Comparison of ENCODE assay signal across 21 cellular contexts in the genomic region with DNA sequence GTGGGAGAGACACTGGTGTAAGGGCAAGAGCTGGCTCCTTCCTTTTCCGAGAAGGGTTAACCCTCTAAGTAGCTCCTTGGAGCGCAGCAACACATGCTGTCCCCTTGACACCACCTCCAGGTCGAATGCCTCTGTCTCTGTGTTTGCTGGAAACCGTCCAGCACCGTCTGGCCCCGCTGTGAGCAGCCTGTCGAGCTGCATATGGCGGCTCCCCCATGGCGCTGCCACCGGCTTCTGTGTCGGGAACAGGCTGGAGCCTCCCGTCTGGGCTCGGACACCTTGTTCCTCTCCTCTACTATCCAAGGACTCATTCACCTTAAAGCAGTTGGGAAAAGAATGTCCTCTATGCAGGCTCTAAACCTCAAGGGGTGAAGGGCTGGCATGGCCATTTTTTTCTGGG. TPM values are rescaled to one million over a fixed set of nuclear protein-coding genes. Genes with fewer than 3 reads are reported as not detected.
DNase-seq lines count a peak whose midpoint lies in the region; ATAC-seq lines count a peak whose summit lies in the region.
"Had no signal": no experiment of that assay in that cellular context is flagged by ENCODE, and none has a peak within 500 bp of the region (broad histone marks: within the 10 kb centered on the region; RNA-seq: fewer than 3 reads in every experiment).

No MANE protein-coding gene starts in this region.

- no peaks in the 10 kb centered on the region for H3K36me3 Mint-ChIP-seq in activated naive CD8-positive, alpha-beta T cell treated with anti-CD3 and anti-CD28 coated beads for 36 hours
- H3K36me3 Mint-ChIP-seq: CD4-positive, CD25-positive, alpha-beta regulatory T cell had no signal

- no peak overlapping the region for H3K27ac Mint-ChIP-seq in activated naive CD8-positive, alpha-beta T cell treated with anti-CD3 and anti-CD28 coated beads for 36 hours
- H3K27ac Mint-ChIP-seq: CD4-positive, CD25-positive, alpha-beta regulatory T cell; T-helper 1 cell treated with Interleukin-12 subunit alpha and Interleukin-12 subunit beta and Interleukin-4 antibody, amounts not matched to agents 30 μg/mL and 1 μg/mL, for 36 hours had no signal

- ATAC-seq in GM19351 (IDR thresholded peaks at IDR 0.05; ENCODE audit: unreplicated experiment), result no peak

- DNase-seq in DMS 273 treated with DMSO at 0.1 percent for 48 hours (lab: John Stamatoyannopoulos, UW) (peak; percentile 75), NCI-H146 treated with DMSO at 0.1 percent for 48 hours (lab: John Stamatoyannopoulos, UW; ENCODE audit: unreplicated experiment) (peak; percentile 44), NCI-H524 treated with DMSO at 0.1 percent for 48 hours (lab: John Stamatoyannopoulos, UW) (peak; percentile 71), cerebellar nuclear complex (lab: John Stamatoyannopoulos, UW) (peak; percentile 53 to 70)
- no peak for DNase-seq in stimulated activated CD4-positive, alpha-beta T cell treated with anti-CD3 and anti-CD28 coated beads, Interleukin-2, amount 100 ng/mL, for 48 hours
- DNase-seq in activated naive CD8-positive, alpha-beta T cell treated with anti-CD3 and anti-CD28 coated beads for 36 hours, result no peak
- no peak for DNase-seq in activated CD4-positive, alpha-beta T cell treated with anti-CD3 and anti-CD28 coated beads, Interleukin-2, amount 50 U/mL, for 1 hour
- DNase-seq: CD4-positive, CD25-positive, alpha-beta regulatory T cell; DMS53; GOT3; IMR-90; KG1; MG63; NCI-H1930; NCI-H2107; NCI-H2227 treated with DMSO at 0.1 percent for 48 hours; OCI-M1; SIG-M5; SW 1271 had no signal

- peaks cover 4% of the 10 kb centered on the region for H3K27me3 Mint-ChIP-seq in activated naive CD8-positive, alpha-beta T cell treated with anti-CD3 and anti-CD28 coated beads for 36 hours

- H3K4me3 Mint-ChIP-seq in activated naive CD8-positive, alpha-beta T cell treated with anti-CD3 and anti-CD28 coated beads for 36 hours, result no peak overlapping the region
- H3K4me3 Mint-ChIP-seq: CD4-positive, CD25-positive, alpha-beta regulatory T cell; T-helper 1 cell treated with Interleukin-12 subunit alpha and Interleukin-12 subunit beta and Interleukin-4 antibody, amounts not matched to agents 30 μg/mL and 1 μg/mL, for 36 hours had no signal

- H3K4me1 Mint-ChIP-seq in activated naive CD8-positive, alpha-beta T cell treated with anti-CD3 and anti-CD28 coated beads for 36 hours, result no peaks in the 10 kb centered on the region
- H3K4me1 Mint-ChIP-seq: CD4-positive, CD25-positive, alpha-beta regulatory T cell had no signal

- no peaks in the 10 kb centered on the region for H3K9me3 Mint-ChIP-seq in activated naive CD8-positive, alpha-beta T cell treated with anti-CD3 and anti-CD28 coated beads for 36 hours
- H3K9me3 Mint-ChIP-seq: T-helper 1 cell treated with Interleukin-12 subunit alpha and Interleukin-12 subunit beta and Interleukin-4 antibody, amounts not matched to agents 30 μg/mL and 1 μg/mL, for 36 hours had no signal

RNA-seq across cellular contexts. Expression of a gene that starts 28.9 kb away (rescaled TPM):
- under 1 TPM; 0.20 to 0.27 TPM for total RNA-seq in activated naive CD8-positive, alpha-beta T cell treated with anti-CD3 and anti-CD28 coated beads for 36 hours
- total RNA-seq: CD4-positive, CD25-positive, alpha-beta regulatory T cell; IMR-90 had no signal

Comparison
In these comparisons a context has a peak if more than half of its experiments do, and no peak if none do; other contexts are left out.
1. DNase-seq: peak in DMS 273 treated with DMSO at 0.1 percent for 48 hours (single experiment), NCI-H146 treated with DMSO at 0.1 percent for 48 hours (single experiment), NCI-H524 treated with DMSO at 0.1 percent for 48 hours (single experiment) and cerebellar nuclear complex (2 of 2); none in stimulated activated CD4-positive, alpha-beta T cell treated with anti-CD3 and anti-CD28 coated beads, Interleukin-2, amount 100 ng/mL, for 48 hours (0 of 2), activated naive CD8-positive, alpha-beta T cell treated with anti-CD3 and anti-CD28 coated beads for 36 hours (single experiment) and activated CD4-positive, alpha-beta T cell treated with anti-CD3 and anti-CD28 coated beads, Interleukin-2, amount 50 U/mL, for 1 hour (single experiment).